In the genomic region with DNA sequence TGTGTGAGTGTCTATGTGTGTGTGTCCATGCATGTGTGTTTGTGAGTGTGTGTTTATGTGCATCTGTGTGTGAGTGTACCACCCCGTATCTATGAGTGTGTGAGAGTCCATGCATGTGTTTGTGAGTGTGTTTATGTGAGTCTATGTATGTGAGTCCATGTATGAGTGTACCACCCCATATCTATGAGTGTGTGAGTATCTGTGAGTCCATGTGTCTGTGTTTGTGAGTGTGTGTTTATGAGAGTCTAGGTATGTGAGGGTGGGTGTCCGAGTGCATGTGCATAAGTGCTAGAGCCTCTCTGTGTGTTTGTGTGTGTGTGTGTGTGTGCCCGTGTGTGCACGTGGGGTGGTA, we compare ENCODE assay signal across 15 cellular contexts.
DNase-seq lines count a peak whose midpoint lies in the region; ATAC-seq, FAIRE-seq and TF ChIP-seq lines count a peak whose summit lies in the region.
"Had no signal": no experiment of that assay in that cellular context is flagged by ENCODE, and none has a peak within 500 bp of the region (broad histone marks: within the 10 kb centered on the region; RNA-seq: fewer than 3 reads in every experiment).

No MANE protein-coding gene starts in this region.

- H3K4me1 ChIP-seq in PC-3 (ENCODE audit: insufficient read depth, low read length), result peaks cover 21% of the 10 kb centered on the region
- peaks cover 0 to 10% (median 5%) of the 10 kb centered on the region in 4 experiments; a peak in 5 of 7 replicates for H3K4me1 ChIP-seq in H1 (replicated peaks in 1 of 4; ENCODE audit: control insufficient read depth in 3 of 4, insufficient read depth in 4 of 4, low read length in 3 of 4)
- H3K4me1 ChIP-seq in upper lobe of left lung, result peaks cover 7 to 26% (median 8%) of the 10 kb centered on the region in 4 donors
- peaks cover 14% of the 10 kb centered on the region for H3K4me1 ChIP-seq in CD8-positive, alpha-beta T cell (ENCODE audit: insufficient read depth, low read length)

- TF ChIP-seq POLR2A in H1 (IDR thresholded peaks at IDR 0.05; ENCODE audit: control extremely low read depth in 1 of 2, low read depth in 2 of 2, low read length in 2 of 2), result no peak
- TF ChIP-seq POLR2A in upper lobe of left lung (IDR thresholded peaks at IDR 0.05), result no peak

- no peak overlapping the region for H3K56ac ChIP-seq in H1 (replicated peaks; ENCODE audit: insufficient read length, low read depth, low read length)

- no peaks in the 10 kb centered on the region for H3F3A ChIP-seq in PC-3 (ENCODE audit: low read length, unreplicated experiment)

- H3K23me2 ChIP-seq in H1 (ENCODE audit: low read depth, low read length), result no peaks in the 10 kb centered on the region

- intact Hi-C loops in PC-3 (cut with micrococcal nuclease), result loop anchor here (5.0 kb wide), 2 partner anchors 82 to 113 kb away; no protein-coding TSS in a partner anchor
- intact Hi-C loops in CD8-positive, alpha-beta T cell (cut with DNase I, micrococcal nuclease), result loop anchor here in 1 of 2 experiments (5.0 kb wide), 1 partner anchor 87 kb away; the partner anchor contains the start of gene ATG16L1

- H3K4me3 ChIP-seq in PC-3 (ENCODE audit: low read length) (no peak overlapping the region), H1 (ENCODE audit: extremely low read depth in 1 of 4, insufficient read depth in 2 of 4, low read depth in 3 of 4, low read length in 4 of 4) (no peak overlapping the region), upper lobe of left lung (no peak overlapping the region)
- H3K4me3 ChIP-seq in CD8-positive, alpha-beta T cell (ENCODE audit: low read depth, low read length), result no peak overlapping the region

- TF ChIP-seq EP300 in H1 (IDR thresholded peaks at IDR 0.05; ENCODE audit: borderline replicate concordance in 1 of 2, low read depth in 2 of 2, low read length in 2 of 2), result no peak
- no peak for TF ChIP-seq EP300 in upper lobe of left lung (IDR thresholded peaks at IDR 0.05)

- no peak overlapping the region for H3K27ac Mint-ChIP-seq in CD8-positive, alpha-beta T cell
- H3K27ac Mint-ChIP-seq: IgD-negative memory B cell had no signal

- no peak for TF ChIP-seq RAD21 in H1 (IDR thresholded peaks at IDR 0.05 in 1 of 2, conservative IDR thresholded peaks at IDR 0.05 in 1 of 2; ENCODE audit: low read depth in 2 of 2, low read length in 2 of 2)

- CTCF ChIA-PET in PC-3 (lab: Charles Lee) (interaction anchor here (1.0 to 1.1 kb wide), 2 partner anchors 43 to 185 kb away, joined by 4 to 5 read pairs; no protein-coding TSS in a partner anchor), H1 (lab: Charles Lee; ENCODE audit: partially characterized antibody) (interaction anchor here (0.7 kb wide), 1 partner anchor 188 kb away, joined by 3 read pairs; no protein-coding TSS in a partner anchor)
- CTCF ChIA-PET in CD8-positive, alpha-beta T cell (lab: Charles Lee), result no interaction called here

- H4K5ac ChIP-seq in H1 (ENCODE audit: insufficient read length, low read depth, low read length), result no peak overlapping the region

- no peak overlapping the region for H3K4me3 Mint-ChIP-seq in activated T-cell treated with anti-CD3 and anti-CD28 coated beads, Interleukin-2, amount 50 U/mL, for 4 hours
- H3K4me3 Mint-ChIP-seq in CD8-positive, alpha-beta T cell, result no peak overlapping the region
- H3K4me3 Mint-ChIP-seq: CD14-positive monocyte, IgD-negative memory B cell had no signal

- no peaks in the 10 kb centered on the region for H3K9me3 Mint-ChIP-seq in activated T-cell treated with anti-CD3 and anti-CD28 coated beads, Interleukin-2, amount 50 U/mL, for 4 hours
- no peaks in the 10 kb centered on the region for H3K9me3 Mint-ChIP-seq in CD8-positive, alpha-beta T cell
- H3K9me3 Mint-ChIP-seq: CD14-positive monocyte, IgD-negative memory B cell had no signal

- H3K36me3 Mint-ChIP-seq in activated T-cell treated with anti-CD3 and anti-CD28 coated beads, Interleukin-2, amount 50 U/mL, for 4 hours (ENCODE audit: insufficient read depth), result peaks cover 32% of the 10 kb centered on the region
- H3K36me3 Mint-ChIP-seq in CD8-positive, alpha-beta T cell, result peaks cover 56% of the 10 kb centered on the region

- no peaks in the 10 kb centered on the region for H3K27me3 Mint-ChIP-seq in activated T-cell treated with anti-CD3 and anti-CD28 coated beads, Interleukin-2, amount 50 U/mL, for 4 hours (ENCODE audit: low read depth)
- no peaks in the 10 kb centered on the region for H3K27me3 Mint-ChIP-seq in CD8-positive, alpha-beta T cell (ENCODE audit: low read depth)
- H3K27me3 Mint-ChIP-seq: IgD-negative memory B cell had no signal

- H3K9me3 ChIP-seq in PC-3 (ENCODE audit: low read length), result no peaks in the 10 kb centered on the region
- H3K9me3 ChIP-seq in H1 (ENCODE audit: insufficient read depth in 2 of 2, low read depth in 1 of 2, low read length in 1 of 2), result no peaks in the 10 kb centered on the region
- H3K9me3 ChIP-seq in upper lobe of left lung, result no peaks in the 10 kb centered on the region
- no peaks in the 10 kb centered on the region for H3K9me3 ChIP-seq in CD8-positive, alpha-beta T cell (ENCODE audit: low read length)

- H2BK20ac ChIP-seq in H1 (ENCODE audit: low read length), result no peak overlapping the region

- H2BK15ac ChIP-seq in H1 (ENCODE audit: low read length), result no peak overlapping the region

- no peaks in the 10 kb centered on the region for H3K9me2 ChIP-seq in PC-3 (replicated peaks; ENCODE audit: low read length)

- TSS peak; percentile 76 for BruUV-seq in PC-3 (replicated peaks; lab: Mats Ljungman, UMichigan)

- no peak for FAIRE-seq in H1 (lab: Jason Lieb, UNC)

- H3K9ac ChIP-seq in PC-3 (ENCODE audit: low read length) (peak overlapping the region; percentile 14; the same call in 1 of the 2 replicates), H1 (replicated peaks in 1 of 4; ENCODE audit: extremely low read depth in 1 of 4, low read depth in 3 of 4, low read length in 3 of 4) (no peak overlapping the region)

- H3K36me3 ChIP-seq in PC-3 (ENCODE audit: low read depth, low read length) (no peaks in the 10 kb centered on the region), H1 (ENCODE audit: control insufficient read depth in 2 of 4, insufficient read depth in 4 of 4, low read length in 3 of 4) (no peaks in the 10 kb centered on the region; a peak in 1 of 8 replicates), upper lobe of left lung (peaks cover 0 to 39% (median 18%) of the 10 kb centered on the region in 4 donors)
- peaks cover 63% of the 10 kb centered on the region for H3K36me3 ChIP-seq in CD8-positive, alpha-beta T cell (ENCODE audit: insufficient read depth, low read length)

- H2BK12ac ChIP-seq in H1 (ENCODE audit: low read depth, low read length), result 0 out of 2 replicates have a peak overlapping the region, but pooled peaks have one; percentile 23

- no peak overlapping the region for H3K23ac ChIP-seq in H1 (ENCODE audit: insufficient read length)

- POLR2A ChIA-PET in PC-3 (lab: Charles Lee; ENCODE audit: unreplicated experiment) (interaction anchor here (0.7 to 1.0 kb wide), 2 partner anchors 114 to 136 kb away, joined by 3 to 4 read pairs; no protein-coding TSS in a partner anchor), H1 (lab: Charles Lee; ENCODE audit: partially characterized antibody) (no interaction called here)
- POLR2A ChIA-PET in CD8-positive, alpha-beta T cell (lab: Charles Lee), result no interaction called here

- H3K27me3 ChIP-seq in PC-3 (ENCODE audit: low read length) (no peaks in the 10 kb centered on the region), H1 (replicated peaks in 1 of 4; ENCODE audit: control insufficient read depth in 3 of 4, extremely low read depth in 1 of 4, insufficient read depth in 3 of 4, low read length in 3 of 4) (no peaks in the 10 kb centered on the region), upper lobe of left lung (no peaks in the 10 kb centered on the region)
- H3K27me3 ChIP-seq in CD8-positive, alpha-beta T cell (ENCODE audit: insufficient read depth, low read length), result no peaks in the 10 kb centered on the region

- H3K4me2 ChIP-seq in PC-3 (ENCODE audit: low read length) (peak overlapping the region; percentile 57), H1 (ENCODE audit: insufficient read depth in 1 of 2, low read depth in 2 of 2, low read length in 2 of 2) (no peak overlapping the region)

- H3K79me2 ChIP-seq in PC-3 (ENCODE audit: low read length) (no peaks in the 10 kb centered on the region), H1 (ENCODE audit: control insufficient read depth in 1 of 2, insufficient read depth in 2 of 2, low read length in 2 of 2) (no peaks in the 10 kb centered on the region)

- H4K91ac ChIP-seq in H1 (replicated peaks; ENCODE audit: insufficient read length, low read length), result no peak overlapping the region

- peak overlapping the region; percentile 89; the same call in 1 of the 2 replicates for H2AK5ac ChIP-seq in H1 (ENCODE audit: low read depth, low read length)

- WGBS in H1 (ENCODE audit: extremely low coverage in 1 of 2, insufficient coverage in 1 of 2, insufficient read length in 1 of 2, insufficient replicate concordance in 2 of 2, low coverage in 1 of 2, low lambda C conversion rate in 2 of 2, missing lambda C conversion rate in 1 of 2), 2 experiments, result 91% methylated on average over 4 of the region's 4 CpGs; no CpG with 5 or more reads in 1 of the 2 experiments
- WGBS in upper lobe of left lung, 2 donors, result 44 to 50% methylated on average over 4 of the region's 4 CpGs

- H4K8ac ChIP-seq in H1 (ENCODE audit: extremely low read depth, insufficient read depth, low read length), result no peak overlapping the region

- H3K4me1 Mint-ChIP-seq in activated T-cell treated with anti-CD3 and anti-CD28 coated beads, Interleukin-2, amount 50 U/mL, for 4 hours (ENCODE audit: low read depth), result peaks cover 5% of the 10 kb centered on the region
- H3K4me1 Mint-ChIP-seq in CD8-positive, alpha-beta T cell (ENCODE audit: low read depth), result peaks cover 7% of the 10 kb centered on the region
- H3K4me1 Mint-ChIP-seq: IgD-negative memory B cell had no signal

- no peak overlapping the region for H3K14ac ChIP-seq in H1 (ENCODE audit: insufficient read length)

- H2BK120ac ChIP-seq in H1 (replicated peaks; ENCODE audit: low read depth, low read length), result no peak overlapping the region

- no peak overlapping the region for H2BK5ac ChIP-seq in H1 (ENCODE audit: low read depth, low read length)

- TF ChIP-seq CTCF in PC-3 (conservative IDR thresholded peaks at IDR 0.05; ENCODE audit: low read depth, low read length), result no peak
- no peak for TF ChIP-seq CTCF in H1 (IDR thresholded peaks at IDR 0.05; ENCODE audit: control extremely low read depth in 1 of 3, insufficient read depth in 1 of 3, low read depth in 1 of 3, low read length in 3 of 3)
- TF ChIP-seq CTCF in upper lobe of left lung (IDR thresholded peaks at IDR 0.05), result no peak
- TF ChIP-seq CTCF in CD8-positive, alpha-beta T cell (IDR thresholded peaks at IDR 0.05), result no peak

- H3K79me1 ChIP-seq in H1 (ENCODE audit: low read depth, low read length), result no peaks in the 10 kb centered on the region; the same call in 1 of the 2 replicates

- H2AFZ ChIP-seq in PC-3 (ENCODE audit: low read length), result 0 out of 2 replicates have a peak overlapping the region, but pooled peaks have one; percentile 78
- H2AFZ ChIP-seq in H1 (ENCODE audit: low read length), result no peak overlapping the region

- peak; percentile 23 to 39 for ATAC-seq in activated T-cell treated with anti-CD3 and anti-CD28 coated beads, Interleukin-2, amount 50 U/mL, for 4 hours
- ATAC-seq in PC-3 (no peak), upper lobe of left lung (ENCODE audit: low FRiP score in 2 of 2) (no peak), GM19455 (IDR thresholded peaks at IDR 0.05; ENCODE audit: unreplicated experiment) (no peak)
- no peak for ATAC-seq in CD8-positive, alpha-beta T cell
- ATAC-seq: SK-N-SH treated with all-trans-retinoic acid at 6 μM for 48 hours had no signal

- no peaks in the 10 kb centered on the region for H4K20me1 ChIP-seq in PC-3 (ENCODE audit: low read length)
- H4K20me1 ChIP-seq in H1 (replicated peaks in 1 of 2; ENCODE audit: control insufficient read depth in 1 of 2, insufficient read depth in 2 of 2, low read length in 2 of 2), result no peaks in the 10 kb centered on the region

- H3K4ac ChIP-seq in H1 (replicated peaks; ENCODE audit: insufficient read length, low read depth, low read length), result no peak overlapping the region

- no peak for DNase-seq in activated T-cell treated with anti-CD3 and anti-CD28 coated beads, Interleukin-2, amount 50 U/mL, for 4 hours
- DNase-seq in activated T-cell treated with anti-CD3 and anti-CD28 coated beads, Interleukin-2, amount 50 U/mL, for 48 hours, result no peak
- no peak for DNase-seq in PC-3
- DNase-seq in H1 (ENCODE audit: low read depth in 1 of 2, low spot score in 2 of 2), result no peak
- DNase-seq in upper lobe of left lung, result no peak
- no peak for DNase-seq in NOMO-1 treated with DMSO at 0.1 percent for 48 hours (lab: John Stamatoyannopoulos, UW; ENCODE audit: unreplicated experiment)
- DNase-seq in CD8-positive, alpha-beta T cell, result no peak
- DNase-seq: HCEC 1CT, NCI-H1048, NCI-H146, NCI-H526 treated with DMSO at 0.1 percent for 48 hours had no signal

- peak overlapping the region; percentile 93 for H3K27ac ChIP-seq in PC-3 (ENCODE audit: low read length)
- H3K27ac ChIP-seq in H1 (ENCODE audit: low read depth, low read length), result no peak overlapping the region
- H3K27ac ChIP-seq in upper lobe of left lung, result peak overlapping the region; percentile 35 to 82 (median 72)
- H3K27ac ChIP-seq in CD8-positive, alpha-beta T cell (ENCODE audit: low read depth, low read length), result no peak overlapping the region

- no peak overlapping the region for H3K18ac ChIP-seq in H1 (ENCODE audit: extremely low read depth, low read length)

Comparison
In these comparisons a context has a peak if more than half of its experiments do, and no peak if none do; other contexts are left out.
1. ATAC-seq: peak in activated T-cell treated with anti-CD3 and anti-CD28 coated beads, Interleukin-2, amount 50 U/mL, for 4 hours (2 of 2); none in PC-3 (single experiment), upper lobe of left lung (0 of 2), GM19455 (single experiment) and CD8-positive, alpha-beta T cell (single experiment).
2. H3K27ac ChIP-seq: peak in PC-3 (single experiment) and upper lobe of left lung (4 of 4); none in H1 (single experiment) and CD8-positive, alpha-beta T cell (single experiment).